ENCODE assay signal across 2 cellular contexts in the genomic region with DNA sequence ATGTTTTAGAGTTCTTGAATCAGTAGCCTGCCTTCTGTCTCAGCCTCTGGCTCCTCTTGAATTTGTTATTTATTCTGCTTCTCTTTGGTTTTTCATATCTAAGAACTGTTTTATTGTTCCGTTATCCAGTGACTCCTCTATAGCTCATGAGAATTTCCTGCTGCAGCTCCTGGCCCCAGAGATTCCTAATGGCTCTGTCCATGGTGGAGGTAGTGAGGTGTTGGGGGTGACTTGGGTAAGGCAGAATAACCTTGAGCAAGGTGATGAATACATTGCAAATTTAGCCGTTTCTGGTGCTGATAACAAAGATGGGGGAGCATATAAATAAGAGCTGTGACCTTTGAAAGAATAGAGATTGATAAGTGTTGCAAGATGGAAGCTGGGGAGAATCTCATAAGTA.
TF ChIP-seq lines count a peak whose summit lies in the region.

No MANE protein-coding gene starts in this region.

TF ChIP-seq in HEK293, 187 proteins besides CTCF, POLR2A, EP300 and RAD21 (continued from another document):
- TF ChIP-seq, protein P1, sequence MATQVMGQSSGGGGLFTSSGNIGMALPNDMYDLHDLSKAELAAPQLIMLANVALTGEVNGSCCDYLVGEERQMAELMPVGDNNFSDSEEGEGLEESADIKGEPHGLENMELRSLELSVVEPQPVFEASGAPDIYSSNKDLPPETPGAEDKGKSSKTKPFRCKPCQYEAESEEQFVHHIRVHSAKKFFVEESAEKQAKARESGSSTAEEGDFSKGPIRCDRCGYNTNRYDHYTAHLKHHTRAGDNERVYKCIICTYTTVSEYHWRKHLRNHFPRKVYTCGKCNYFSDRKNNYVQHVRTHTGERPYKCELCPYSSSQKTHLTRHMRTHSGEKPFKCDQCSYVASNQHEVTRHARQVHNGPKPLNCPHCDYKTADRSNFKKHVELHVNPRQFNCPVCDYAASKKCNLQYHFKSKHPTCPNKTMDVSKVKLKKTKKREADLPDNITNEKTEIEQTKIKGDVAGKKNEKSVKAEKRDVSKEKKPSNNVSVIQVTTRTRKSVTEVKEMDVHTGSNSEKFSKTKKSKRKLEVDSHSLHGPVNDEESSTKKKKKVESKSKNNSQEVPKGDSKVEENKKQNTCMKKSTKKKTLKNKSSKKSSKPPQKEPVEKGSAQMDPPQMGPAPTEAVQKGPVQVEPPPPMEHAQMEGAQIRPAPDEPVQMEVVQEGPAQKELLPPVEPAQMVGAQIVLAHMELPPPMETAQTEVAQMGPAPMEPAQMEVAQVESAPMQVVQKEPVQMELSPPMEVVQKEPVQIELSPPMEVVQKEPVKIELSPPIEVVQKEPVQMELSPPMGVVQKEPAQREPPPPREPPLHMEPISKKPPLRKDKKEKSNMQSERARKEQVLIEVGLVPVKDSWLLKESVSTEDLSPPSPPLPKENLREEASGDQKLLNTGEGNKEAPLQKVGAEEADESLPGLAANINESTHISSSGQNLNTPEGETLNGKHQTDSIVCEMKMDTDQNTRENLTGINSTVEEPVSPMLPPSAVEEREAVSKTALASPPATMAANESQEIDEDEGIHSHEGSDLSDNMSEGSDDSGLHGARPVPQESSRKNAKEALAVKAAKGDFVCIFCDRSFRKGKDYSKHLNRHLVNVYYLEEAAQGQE (tag by site-specific recombination; IDR thresholded peaks at IDR 0.05) = peak; percentile 90

TF ChIP-seq in GM12878, 131 proteins besides CTCF, POLR2A, EP300 and RAD21 (continued from another document):
- TF ChIP-seq, protein P2, sequence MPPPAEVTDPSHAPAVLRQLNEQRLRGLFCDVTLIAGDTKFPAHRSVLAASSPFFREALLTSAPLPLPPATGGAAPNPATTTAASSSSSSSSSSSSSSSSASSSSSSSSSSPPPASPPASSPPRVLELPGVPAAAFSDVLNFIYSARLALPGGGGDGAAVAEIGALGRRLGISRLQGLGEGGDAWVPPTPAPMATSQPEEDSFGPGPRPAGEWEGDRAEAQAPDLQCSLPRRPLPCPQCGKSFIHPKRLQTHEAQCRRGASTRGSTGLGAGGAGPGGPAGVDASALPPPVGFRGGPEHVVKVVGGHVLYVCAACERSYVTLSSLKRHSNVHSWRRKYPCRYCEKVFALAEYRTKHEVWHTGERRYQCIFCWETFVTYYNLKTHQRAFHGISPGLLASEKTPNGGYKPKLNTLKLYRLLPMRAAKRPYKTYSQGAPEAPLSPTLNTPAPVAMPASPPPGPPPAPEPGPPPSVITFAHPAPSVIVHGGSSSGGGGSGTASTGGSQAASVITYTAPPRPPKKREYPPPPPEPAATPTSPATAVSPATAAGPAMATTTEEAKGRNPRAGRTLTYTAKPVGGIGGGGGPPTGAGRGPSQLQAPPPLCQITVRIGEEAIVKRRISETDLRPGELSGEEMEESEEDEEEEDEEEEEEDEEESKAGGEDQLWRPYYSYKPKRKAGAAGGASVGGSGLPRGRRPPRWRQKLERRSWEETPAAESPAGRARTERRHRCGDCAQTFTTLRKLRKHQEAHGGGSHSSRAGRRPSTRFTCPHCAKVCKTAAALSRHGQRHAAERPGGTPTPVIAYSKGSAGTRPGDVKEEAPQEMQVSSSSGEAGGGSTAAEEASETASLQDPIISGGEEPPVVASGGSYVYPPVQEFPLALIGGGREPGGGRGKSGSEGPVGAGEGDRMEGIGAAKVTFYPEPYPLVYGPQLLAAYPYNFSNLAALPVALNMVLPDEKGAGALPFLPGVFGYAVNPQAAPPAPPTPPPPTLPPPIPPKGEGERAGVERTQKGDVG (CRISPR knock-in tag; IDR thresholded peaks at IDR 0.05) = no peak
- TF ChIP-seq, protein P1 (IDR thresholded peaks at IDR 0.05; ENCODE audit: low read depth, low read length) = 0 out of 2 replicates have a peak, but pooled peaks have one; percentile 11
- TF ChIP-seq WRNIP1 (IDR thresholded peaks at IDR 0.05; ENCODE audit: borderline replicate concordance, low read depth, low read length) = no peak
- no peak for TF ChIP-seq MTA3 (IDR thresholded peaks at IDR 0.05; ENCODE audit: borderline replicate concordance, low read length)
- no peak for TF ChIP-seq TAF1 (IDR thresholded peaks at IDR 0.05; ENCODE audit: borderline replicate concordance, low read depth, low read length)
- TF ChIP-seq CBX3 (IDR thresholded peaks at IDR 0.05; ENCODE audit: borderline replicate concordance, low read depth) = no peak
